Comparison of ENCODE assay signal across 15 cellular contexts in the genomic region with DNA sequence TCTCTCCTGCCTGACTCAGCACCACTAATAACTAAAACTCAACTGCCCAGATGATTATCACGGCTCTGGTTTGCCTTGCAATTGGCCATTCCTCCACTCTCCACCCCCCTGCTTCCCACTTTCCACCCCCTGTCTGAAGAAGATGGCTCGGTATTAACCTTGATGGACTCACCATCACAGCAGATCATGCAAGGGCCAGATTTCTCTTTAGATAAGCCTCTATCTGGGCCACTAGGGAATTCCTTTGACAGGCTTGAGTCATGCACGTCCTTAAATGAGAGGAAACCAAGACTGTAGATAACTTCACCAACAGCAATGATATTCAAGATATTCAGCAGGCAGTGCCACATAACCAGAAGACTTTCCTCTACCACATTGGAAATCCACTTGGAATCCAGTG.
DNase-seq lines count a peak whose midpoint lies in the region; TF ChIP-seq lines count a peak whose summit lies in the region.
"Had no signal": no experiment of that assay in that cellular context is flagged by ENCODE, and none has a peak within 500 bp of the region (broad histone marks: within the 10 kb centered on the region; RNA-seq: fewer than 3 reads in every experiment).

No MANE protein-coding gene starts in this region.

- H3K14ac ChIP-seq in trophoblast cell (ENCODE audit: low read length): no peak overlapping the region

- H2BK120ac ChIP-seq in trophoblast cell (ENCODE audit: insufficient read depth, low read length, poor library complexity): no peak overlapping the region

- DNase-seq in BE2C (peak; percentile 23), EL (peak; percentile 39), RPMI7951 (ENCODE audit: low read depth) (peak; percentile 50), trophoblast cell (peak; percentile 4 to 60), HK-2 (ENCODE audit: unreplicated experiment) (no peak), DMS79 treated with DMSO at 0.1 percent for 48 hours (lab: John Stamatoyannopoulos, UW) (no peak)
- DNase-seq: C1 segment of cervical spinal cord; Caco-2; CD4-positive, CD25-positive, alpha-beta regulatory T cell; CD8-positive, alpha-beta memory T cell; DMS153; DMS79; GM23248 had no signal

- no peak overlapping the region for H3K9ac ChIP-seq in trophoblast cell (ENCODE audit: low read length)
- H3K9ac ChIP-seq: GM23248 had no signal

- no peak overlapping the region for H2BK5ac ChIP-seq in trophoblast cell (ENCODE audit: low read depth, low read length, poor library complexity)

- no peak overlapping the region for H2BK12ac ChIP-seq in trophoblast cell (ENCODE audit: low read length)

- no peak overlapping the region for H2AFZ ChIP-seq in trophoblast cell (ENCODE audit: insufficient read depth, low read length, poor library complexity)
- H2AFZ ChIP-seq: GM23248 had no signal

- no peaks in the 10 kb centered on the region for H3K79me2 ChIP-seq in trophoblast cell (ENCODE audit: control insufficient read depth, insufficient read depth, low read length, poor library complexity)

- H3K27ac ChIP-seq in trophoblast cell (ENCODE audit: low read depth, low read length): no peak overlapping the region
- H3K27ac ChIP-seq: GM23248, HL-60 had no signal

- no peak for TF ChIP-seq CTCF in BE2C (IDR thresholded peaks at IDR 0.05; ENCODE audit: low read depth, low read length)

- H3K27me3 ChIP-seq in BE2C (no peaks in the 10 kb centered on the region), trophoblast cell (ENCODE audit: insufficient read depth, low read length) (no peaks in the 10 kb centered on the region)

- H3K4me1 ChIP-seq in BE2C (0 out of 2 replicates have a peak, but pooled peaks cover 6% of the 10 kb centered on the region), trophoblast cell (ENCODE audit: control insufficient read depth in 1 of 2, insufficient read depth in 2 of 2, low read length in 2 of 2) (peaks cover 0 to 2% of the 10 kb centered on the region in 2 experiments)

- H3K79me1 ChIP-seq in trophoblast cell (ENCODE audit: low read length): peaks cover 2% of the 10 kb centered on the region

- H4K91ac ChIP-seq in trophoblast cell (ENCODE audit: low read depth, low read length): no peak overlapping the region

- H3K23ac ChIP-seq in trophoblast cell (ENCODE audit: low read length): no peak overlapping the region

- no peak overlapping the region for H2AK5ac ChIP-seq in trophoblast cell (ENCODE audit: low read length)

- H3K36me3 ChIP-seq in BE2C (no peaks in the 10 kb centered on the region), trophoblast cell (ENCODE audit: control insufficient read depth in 1 of 2, insufficient read depth in 2 of 2, low read length in 2 of 2) (no peaks in the 10 kb centered on the region)
- H3K36me3 ChIP-seq: HAP-1 had no signal

- H4K8ac ChIP-seq in trophoblast cell (ENCODE audit: low read depth, low read length): no peak overlapping the region

- no peak overlapping the region for H3K4me3 ChIP-seq in BE2C (ENCODE audit: low read depth, low read length)
- H3K4me3 ChIP-seq in trophoblast cell (ENCODE audit: low read depth, low read length): no peak overlapping the region
- H3K4me3 ChIP-seq: GM23248, HAP-1 had no signal

- WGBS in trophoblast cell (ENCODE audit: extremely low coverage, insufficient coverage, insufficient read length): no CpG with 5 or more reads among the region's 3 CpGs

- H4K12ac ChIP-seq in trophoblast cell (ENCODE audit: low read depth, low read length): no peak overlapping the region

- H3K18ac ChIP-seq in trophoblast cell (ENCODE audit: low read length): no peak overlapping the region

- no peak overlapping the region for H3K4ac ChIP-seq in trophoblast cell (ENCODE audit: low read depth, low read length)

- H3K4me2 ChIP-seq in trophoblast cell (ENCODE audit: low read length): no peak overlapping the region

- no peaks in the 10 kb centered on the region; the same call in 1 of the 2 replicates for H3K9me3 ChIP-seq in BE2C
- H3K9me3 ChIP-seq in trophoblast cell (ENCODE audit: insufficient read depth, low read depth, low read length): no peaks in the 10 kb centered on the region

Comparison
In these comparisons a context has a peak if more than half of its experiments do, and no peak if none do; other contexts are left out.
1. DNase-seq: peak in BE2C (single experiment), EL (single experiment), RPMI7951 (single experiment) and trophoblast cell (2 of 2); none in HK-2 (single experiment) and DMS79 treated with DMSO at 0.1 percent for 48 hours (single experiment).